ENCODE assay signal across 29 cellular contexts in genomic region chr14:83207550-83207949, GRCh38.
"Had no signal": no experiment of that assay in that cellular context is flagged by ENCODE, and none has a peak within 500 bp of the region (broad histone marks: within the 10 kb centered on the region; RNA-seq: fewer than 3 reads in every experiment).

No MANE protein-coding gene starts in this region.

- H3K4me1 ChIP-seq: ascending aorta had no signal

- H3K27me3 ChIP-seq: ascending aorta, cardiac muscle cell had no signal

- H3K9me3 ChIP-seq: ascending aorta had no signal

- FAIRE-seq: bronchial epithelial cell had no signal

- H3K27ac ChIP-seq: ascending aorta, cardiac muscle cell, WERI-Rb-1 had no signal

- DNase-seq: activated B cell treated with CpG ODN at 0.5 μM for 24 hours; activated CD4-positive, alpha-beta memory T cell treated with anti-CD3 and anti-CD28 coated beads, Interleukin-2, amount 10 ng/mL, durations not matched to agents 7 days and 5 days; activated CD4-positive, alpha-beta T cell treated with anti-CD3 and anti-CD28 coated beads for 4 hours; activated CD4-positive, alpha-beta T cell treated with anti-CD3 and anti-CD28 coated beads, Interleukin-2, amount 10 ng/mL, durations not matched to agents 24 days and 14 days; activated CD4-positive, alpha-beta T cell treated with anti-CD3 and anti-CD28 coated beads, Interleukin-2, amount 50 U/mL, for 1 hour; activated CD4-positive, alpha-beta T cell treated with anti-CD3 and anti-CD28 coated beads, Interleukin-2, amount 50 U/mL, for 48 hours; activated CD4-positive, CD25-positive, alpha-beta regulatory T cell treated with anti-CD3 and anti-CD28 coated beads, Interleukin-2, amount 50 U/mL, for 72 hours; activated CD8-positive, alpha-beta memory T cell treated with anti-CD3 and anti-CD28 coated beads for 24 hours; activated CD8-positive, alpha-beta memory T cell treated with anti-CD3 and anti-CD28 coated beads, Interleukin-2, amount 10 ng/mL, durations not matched to agents 7 days and 5 days; activated CD8-positive, alpha-beta memory T cell treated with anti-CD3 and anti-CD28 coated beads, Interleukin-2, amount 50 U/mL, for 48 hours; activated CD8-positive, alpha-beta T cell treated with anti-CD3 and anti-CD28 coated beads, Interleukin-2, amount 10 ng/mL, durations not matched to agents 7 days and 5 days; activated effector memory CD4-positive, alpha-beta T cell treated with Interleukin-2 at 50 U/mL for 16 hours; activated gamma-delta T cell; activated naive CD4-positive, alpha-beta T cell treated with anti-CD3 and anti-CD28 coated beads, Interleukin-2, amount 10 ng/mL, durations not matched to agents 7 days and 5 days; activated naive CD4-positive, alpha-beta T cell treated with Interleukin-2 at 50 U/mL for 16 hours; activated naive CD8-positive, alpha-beta T cell treated with anti-CD3 and anti-CD28 coated beads, Interleukin-2, amount 10 ng/mL, durations not matched to agents 7 days and 5 days; activated naive CD8-positive, alpha-beta T cell treated with anti-CD3 and anti-CD28 coated beads, Interleukin-2, amount 50 U/mL, for 24 hours; activated T-cell treated with anti-CD3 and anti-CD28 coated beads, Interleukin-2, amount 50 U/mL, for 24 hours; activated T-cell treated with anti-CD3 and anti-CD28 coated beads, Interleukin-2, amount 50 U/mL, for 48 hours; amygdala; anterior cingulate cortex; caudate nucleus; cerebellar nuclear complex; T-helper 17 cell; T1000; WERI-Rb-1 had no signal

- H3K36me3 ChIP-seq: ascending aorta, cardiac muscle cell, WERI-Rb-1 had no signal

- ATAC-seq: activated CD8-positive, alpha-beta memory T cell treated with anti-CD3 and anti-CD28 coated beads, Interleukin-2, amount 10 ng/mL, durations not matched to agents 7 days and 5 days; activated CD8-positive, alpha-beta T cell treated with anti-CD3 and anti-CD28 coated beads, Interleukin-2, amount 10 ng/mL, durations not matched to agents 7 days and 5 days; activated naive CD8-positive, alpha-beta T cell treated with anti-CD3 and anti-CD28 coated beads, Interleukin-2, amount 50 U/mL, for 24 hours; T-helper 17 cell had no signal

- H3K4me3 ChIP-seq: ascending aorta, cardiac muscle cell had no signal
